In the genomic region with DNA sequence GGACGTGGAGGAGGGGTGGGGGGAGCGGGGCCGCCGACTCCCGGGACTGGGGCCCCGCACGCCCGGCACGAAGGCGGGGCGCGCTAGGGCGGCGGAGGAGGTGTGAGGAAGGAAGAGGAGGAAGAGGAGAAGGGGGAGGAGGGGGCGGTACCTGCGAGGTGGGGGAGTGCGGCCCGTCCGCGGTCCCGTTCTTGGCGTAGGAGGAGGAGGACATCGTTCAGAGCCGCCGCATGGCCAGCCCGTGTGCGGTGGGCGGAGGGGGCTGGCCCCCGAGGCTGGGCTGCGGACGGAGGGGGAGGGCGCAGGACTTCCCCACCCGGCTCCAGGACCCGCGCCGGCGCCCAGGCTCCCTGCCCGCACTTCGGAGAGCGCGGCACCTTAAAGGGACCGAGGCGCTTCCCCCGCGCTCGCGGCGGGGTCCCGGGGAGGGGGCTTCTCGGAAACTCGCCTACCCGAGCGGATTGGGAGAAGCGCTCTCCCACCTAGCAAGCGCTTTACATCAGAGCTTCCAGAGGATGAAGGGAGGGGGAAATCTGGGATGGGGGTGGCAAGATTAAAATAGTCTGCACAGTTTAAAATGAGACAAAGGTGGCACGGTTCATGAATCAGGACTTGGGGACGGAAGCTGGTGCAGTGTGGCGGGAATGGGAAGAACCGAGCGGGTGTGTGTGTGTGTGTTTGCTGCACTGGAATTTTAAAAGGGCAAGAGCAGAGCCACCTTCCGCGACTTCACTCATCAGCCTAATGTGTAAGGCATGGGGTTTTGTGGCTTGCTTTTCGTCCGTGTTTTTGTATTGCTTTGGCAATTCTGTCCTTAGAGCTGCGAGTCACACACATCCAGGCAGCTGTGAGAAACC, we compare ENCODE assay signal across 1 cellular context.
TF ChIP-seq lines count a peak whose summit lies in the region.

A gene (minus strand): TSS at position 247 of the 857 bp plus-strand sequence.

TF ChIP-seq in IMR-90, 13 proteins besides CTCF, POLR2A, EP300 and RAD21 (continued from another document):
- TF ChIP-seq, protein P1, sequence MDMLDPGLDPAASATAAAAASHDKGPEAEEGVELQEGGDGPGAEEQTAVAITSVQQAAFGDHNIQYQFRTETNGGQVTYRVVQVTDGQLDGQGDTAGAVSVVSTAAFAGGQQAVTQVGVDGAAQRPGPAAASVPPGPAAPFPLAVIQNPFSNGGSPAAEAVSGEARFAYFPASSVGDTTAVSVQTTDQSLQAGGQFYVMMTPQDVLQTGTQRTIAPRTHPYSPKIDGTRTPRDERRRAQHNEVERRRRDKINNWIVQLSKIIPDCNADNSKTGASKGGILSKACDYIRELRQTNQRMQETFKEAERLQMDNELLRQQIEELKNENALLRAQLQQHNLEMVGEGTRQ (IDR thresholded peaks at IDR 0.05; ENCODE audit: low read depth, low read length) = no peak
- TF ChIP-seq NFE2L2 (IDR thresholded peaks at IDR 0.05; ENCODE audit: low read depth, low read length) (no peak), MAFK (IDR thresholded peaks at IDR 0.05; ENCODE audit: low read depth, low read length) (no peak), RCOR1 (IDR thresholded peaks at IDR 0.05; ENCODE audit: insufficient replicate concordance, low read length) (no peak), RFX5 (IDR thresholded peaks at IDR 0.05; ENCODE audit: low read depth, low read length) (no peak), MXI1 (IDR thresholded peaks at IDR 0.05; ENCODE audit: borderline replicate concordance, low read depth, low read length) (no peak), FOS (IDR thresholded peaks at IDR 0.05; ENCODE audit: low read depth, low read length) (no peak), CEBPB (IDR thresholded peaks at IDR 0.05; ENCODE audit: low read depth, low read length) (no peak), BHLHE40 (IDR thresholded peaks at IDR 0.05; ENCODE audit: low read depth, low read length) (no peak)
- TF ChIP-seq, protein P2, sequence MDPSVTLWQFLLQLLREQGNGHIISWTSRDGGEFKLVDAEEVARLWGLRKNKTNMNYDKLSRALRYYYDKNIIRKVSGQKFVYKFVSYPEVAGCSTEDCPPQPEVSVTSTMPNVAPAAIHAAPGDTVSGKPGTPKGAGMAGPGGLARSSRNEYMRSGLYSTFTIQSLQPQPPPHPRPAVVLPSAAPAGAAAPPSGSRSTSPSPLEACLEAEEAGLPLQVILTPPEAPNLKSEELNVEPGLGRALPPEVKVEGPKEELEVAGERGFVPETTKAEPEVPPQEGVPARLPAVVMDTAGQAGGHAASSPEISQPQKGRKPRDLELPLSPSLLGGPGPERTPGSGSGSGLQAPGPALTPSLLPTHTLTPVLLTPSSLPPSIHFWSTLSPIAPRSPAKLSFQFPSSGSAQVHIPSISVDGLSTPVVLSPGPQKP (IDR thresholded peaks at IDR 0.05; ENCODE audit: borderline replicate concordance, low read depth, low read length) = no peak
